Comparison of ENCODE assay signal across 8 cellular contexts in genomic region chr10:100346351-100346764, GRCh38. TPM values are rescaled to one million over a fixed set of nuclear protein-coding genes. Genes with fewer than 3 reads are reported as not detected.
A peak's percentile ranks its signal among the peaks of the same experiment; 100 is the strongest.
DNase-seq lines count a peak whose midpoint lies in the region; ATAC-seq and TF ChIP-seq lines count a peak whose summit lies in the region.

No MANE protein-coding gene starts in this region.

- H3K4me3 ChIP-seq in lower lobe of right lung: peak overlapping the region; percentile 76

- intact Hi-C loops in lower lobe of right lung (cut with DNase I): no loop called here

- TF ChIP-seq CTCF in lower lobe of right lung (IDR thresholded peaks at IDR 0.05): no peak

- H3K4me1 ChIP-seq in lower lobe of right lung: peaks cover 11% of the 10 kb centered on the region

- peak; percentile 60 for DNase-seq in SIG-M5 treated with dmso at 0.1 percent for 504 hours (lab: John Stamatoyannopoulos, UW; ENCODE audit: unreplicated experiment)
- no peak for DNase-seq in SIG-M5 (lab: John Stamatoyannopoulos, UW)
- peak; percentile 28 for DNase-seq in NCI-H2107 treated with DMSO at 0.1 percent for 48 hours (lab: John Stamatoyannopoulos, UW; ENCODE audit: unreplicated experiment)
- DNase-seq in activated CD4-positive, alpha-beta T cell treated with anti-CD3 and anti-CD28 coated beads, Interleukin-2, amount 50 U/mL, for 1 hour: peak; percentile 42
- DNase-seq in ecto neural progenitor cell (ENCODE audit: low spot score): peak; percentile 91
- DNase-seq in lower lobe of right lung: peak; percentile 83
- DNase-seq in stimulated activated CD4-positive, alpha-beta T cell treated with anti-CD3 and anti-CD28 coated beads, TNF-alpha, amount 100 ng/mL, for 24 hours (ENCODE audit: low read depth in 3 of 3): peak; percentile 28 to 82 (median 46)

- peak overlapping the region; percentile 77 for H3K27ac ChIP-seq in lower lobe of right lung

- no peaks in the 10 kb centered on the region for H3K9me3 ChIP-seq in lower lobe of right lung

- peaks cover under 1% of the 10 kb centered on the region for H3K36me3 ChIP-seq in lower lobe of right lung

- H3K27me3 ChIP-seq in lower lobe of right lung (ENCODE audit: low read depth): peaks cover 13% of the 10 kb centered on the region

- ATAC-seq in HG02884 (IDR thresholded peaks at IDR 0.05; ENCODE audit: unreplicated experiment) (peak; percentile 35), lower lobe of right lung (peak; percentile 81 to 82)

RNA-seq across cellular contexts. Expression of gene SCD, which starts 0.7 kb away (rescaled TPM):
- total RNA-seq in lower lobe of right lung: 327 TPM

RNA-seq across cellular contexts. Expression of gene PKD2L1, which starts 16.3 kb away (rescaled TPM):
- total RNA-seq in lower lobe of right lung: 3.4 TPM

RNA-seq across cellular contexts. Expression of gene BLOC1S2, which starts 59.9 kb away (rescaled TPM):
- 45.4 TPM for total RNA-seq in lower lobe of right lung
